Comparison of ENCODE assay signal across 11 cellular contexts in the genomic region with DNA sequence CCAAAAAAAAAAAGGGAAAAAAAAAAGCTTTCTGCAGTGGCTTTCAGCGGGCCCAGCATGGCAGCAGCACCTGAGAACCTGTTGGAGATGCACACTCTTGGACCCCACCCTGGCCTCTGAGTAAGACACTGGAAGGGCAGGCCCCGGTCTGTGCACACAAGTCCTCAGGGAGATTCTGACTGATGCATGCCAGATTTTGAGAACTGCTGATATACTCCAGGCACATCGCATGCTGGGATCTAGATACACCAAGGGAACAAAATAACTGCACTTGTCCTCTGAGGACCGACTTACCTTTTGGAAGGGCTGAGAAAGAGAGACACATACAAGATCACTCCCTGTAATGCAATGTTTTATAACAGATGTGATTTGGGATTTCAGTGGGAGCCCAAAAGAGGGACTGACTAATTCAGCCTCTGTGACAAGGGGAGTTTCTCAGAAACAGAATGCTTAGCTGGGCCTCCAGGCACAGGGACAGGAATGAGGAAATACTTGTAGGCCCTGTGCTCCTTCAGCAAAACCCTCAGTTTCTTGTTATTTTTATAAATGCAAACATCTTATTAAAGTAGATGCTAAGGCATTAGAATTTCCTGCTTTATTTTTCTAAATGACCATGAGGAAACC. TPM values are rescaled to one million over a fixed set of nuclear protein-coding genes. Genes with fewer than 3 reads are reported as not detected.
A peak's percentile ranks its signal among the peaks of the same experiment; 100 is the strongest.
DNase-seq lines count a peak whose midpoint lies in the region; ATAC-seq and TF ChIP-seq lines count a peak whose summit lies in the region.
"Had no signal": no experiment of that assay in that cellular context is flagged by ENCODE, and none has a peak within 500 bp of the region (broad histone marks: within the 10 kb centered on the region; RNA-seq: fewer than 3 reads in every experiment).

No MANE protein-coding gene starts in this region.

- 67 to 75% methylated on average over 4 of the region's 4 CpGs for WGBS in heart right ventricle, 2 donors

- H3K4me3 ChIP-seq in ascending aorta = no peak overlapping the region
- no peak overlapping the region for H3K4me3 ChIP-seq in heart right ventricle

- H3K4me1 Mint-ChIP-seq in activated CD8-positive, alpha-beta memory T cell treated with anti-CD3 and anti-CD28 coated beads, Interleukin-2, amount 10 ng/mL, durations not matched to agents 7 days and 5 days = no peaks in the 10 kb centered on the region

- H3K27ac Mint-ChIP-seq in activated CD8-positive, alpha-beta memory T cell treated with anti-CD3 and anti-CD28 coated beads, Interleukin-2, amount 10 ng/mL, durations not matched to agents 7 days and 5 days = no peak overlapping the region
- H3K27ac Mint-ChIP-seq: stimulated activated naive CD8-positive, alpha-beta T cell treated with anti-CD3 and anti-CD28 coated beads, Interleukin-15, Interleukin-2, amounts not matched to agents 100 ng/mL and 50 ng/mL, for 24 hours had no signal

- ATAC-seq in heart right ventricle (peak in 5 of 8 donors; percentile 26 to 74 (median 43)), GM19035 (IDR thresholded peaks at IDR 0.05; ENCODE audit: unreplicated experiment) (no peak)
- no peak for ATAC-seq in activated CD8-positive, alpha-beta memory T cell treated with anti-CD3 and anti-CD28 coated beads, Interleukin-2, amount 10 ng/mL, durations not matched to agents 7 days and 5 days
- ATAC-seq: activated T-cell treated with anti-CD3 and anti-CD28 coated beads, Interleukin-2, amount 50 U/mL, for 4 hours had no signal

- no peak for TF ChIP-seq CTCF in ascending aorta (IDR thresholded peaks at IDR 0.05)
- TF ChIP-seq CTCF in heart right ventricle (IDR thresholded peaks at IDR 0.05) = no peak

- intact Hi-C loops in ascending aorta (cut with DNase I) = loop anchor here (5.0 kb wide), 1 partner anchor 340 kb away; a partner anchor contains a TSS
- intact Hi-C loops in heart right ventricle (cut with DNase I) = loop anchor here in 6 of 10 donors (5.0 to 10.0 kb wide), 7 partner anchors 35 to 228 kb away; no protein-coding TSS in a partner anchor

- peaks cover 30% of the 10 kb centered on the region for H3K27me3 Mint-ChIP-seq in activated CD8-positive, alpha-beta memory T cell treated with anti-CD3 and anti-CD28 coated beads, Interleukin-2, amount 10 ng/mL, durations not matched to agents 7 days and 5 days

- H3K36me3 ChIP-seq in ascending aorta = no peaks in the 10 kb centered on the region
- peaks cover 0 to 4% (median 0%) of the 10 kb centered on the region in 9 donors for H3K36me3 ChIP-seq in heart right ventricle

- H3K27ac ChIP-seq in ascending aorta = peak overlapping the region; percentile 60 to 70
- peak overlapping the region in 4 of 10 donors; percentile 6 to 17 (median 12) for H3K27ac ChIP-seq in heart right ventricle

- CTCF ChIA-PET in activated CD8-positive, alpha-beta memory T cell treated with anti-CD3 and anti-CD28 coated beads, Interleukin-2, amount 10 ng/mL, durations not matched to agents 7 days and 5 days (lab: Charles Lee) = no interaction called here

- H3K9me3 ChIP-seq in ascending aorta (no peaks in the 10 kb centered on the region), heart right ventricle (no peaks in the 10 kb centered on the region)

- H3K27me3 ChIP-seq in ascending aorta (no peaks in the 10 kb centered on the region), heart right ventricle (no peaks in the 10 kb centered on the region)

- H3K4me1 ChIP-seq in ascending aorta (peaks cover 16 to 61% of the 10 kb centered on the region in 2 donors), heart right ventricle (peaks cover 0 to 36% (median 13%) of the 10 kb centered on the region in 9 donors)

- H3K36me3 Mint-ChIP-seq in activated CD8-positive, alpha-beta memory T cell treated with anti-CD3 and anti-CD28 coated beads, Interleukin-2, amount 10 ng/mL, durations not matched to agents 7 days and 5 days = no peaks in the 10 kb centered on the region

- H3K9me3 Mint-ChIP-seq in activated CD8-positive, alpha-beta memory T cell treated with anti-CD3 and anti-CD28 coated beads, Interleukin-2, amount 10 ng/mL, durations not matched to agents 7 days and 5 days (ENCODE audit: low read depth) = no peaks in the 10 kb centered on the region
- H3K9me3 Mint-ChIP-seq: activated T-cell treated with anti-CD3 and anti-CD28 coated beads, Interleukin-2, amount 50 U/mL, for 4 hours; stimulated activated naive CD8-positive, alpha-beta T cell treated with anti-CD3 and anti-CD28 coated beads, Interleukin-15, Interleukin-2, amounts not matched to agents 100 ng/mL and 50 ng/mL, for 24 hours had no signal

- no peak overlapping the region for H3K4me3 Mint-ChIP-seq in activated CD8-positive, alpha-beta memory T cell treated with anti-CD3 and anti-CD28 coated beads, Interleukin-2, amount 10 ng/mL, durations not matched to agents 7 days and 5 days
- H3K4me3 Mint-ChIP-seq: activated T-cell treated with anti-CD3 and anti-CD28 coated beads, Interleukin-2, amount 50 U/mL, for 4 hours; stimulated activated naive CD8-positive, alpha-beta T cell treated with anti-CD3 and anti-CD28 coated beads, Interleukin-15, Interleukin-2, amounts not matched to agents 100 ng/mL and 50 ng/mL, for 24 hours had no signal

- DNase-seq in AG08396 (ENCODE audit: low spot score) (peak; percentile 47), ascending aorta (ENCODE audit: low spot score in 2 of 2) (no peak), heart right ventricle (no peak), renal cortical epithelial cell (ENCODE audit: low read depth) (peak; percentile 58), globus pallidus (ENCODE audit: low spot score) (no peak), NOMO-1 treated with DMSO at 0.1 percent for 48 hours (lab: John Stamatoyannopoulos, UW; ENCODE audit: unreplicated experiment) (no peak)
- DNase-seq in activated CD8-positive, alpha-beta memory T cell treated with anti-CD3 and anti-CD28 coated beads, Interleukin-2, amount 10 ng/mL, durations not matched to agents 7 days and 5 days = no peak
- DNase-seq: ACHN; activated T-cell treated with anti-CD3 and anti-CD28 coated beads, Interleukin-2, amount 50 U/mL, for 4 hours had no signal

RNA-seq across cellular contexts. Expression of a gene that starts 8.2 kb away (rescaled TPM):
- total RNA-seq in ascending aorta (33.8 TPM), heart right ventricle (10 to 100 TPM in 5 of 10 donors, 1 to 10 TPM in 5; 5.0 to 13.5 (median 9.2) TPM), renal cortical epithelial cell (50.2 and 97.1 TPM in 2 replicates)
- polyA plus RNA-seq in heart right ventricle = 1 to 10 TPM; 1.9 to 4.2 TPM
- not detected for total RNA-seq in activated CD8-positive, alpha-beta memory T cell treated with anti-CD3 and anti-CD28 coated beads, Interleukin-2, amount 10 ng/mL, durations not matched to agents 7 days and 5 days

Comparison
In these comparisons a context has a peak if more than half of its experiments do, and no peak if none do; other contexts are left out.
1. DNase-seq: peak in AG08396 (single experiment) and renal cortical epithelial cell (single experiment); none in ascending aorta (0 of 2), heart right ventricle (0 of 2), activated CD8-positive, alpha-beta memory T cell treated with anti-CD3 and anti-CD28 coated beads, Interleukin-2, amount 10 ng/mL, durations not matched to agents 7 days and 5 days (single experiment), globus pallidus (single experiment) and NOMO-1 treated with DMSO at 0.1 percent for 48 hours (single experiment).
2. ATAC-seq: peak in heart right ventricle (5 of 8); none in GM19035 (single experiment) and activated CD8-positive, alpha-beta memory T cell treated with anti-CD3 and anti-CD28 coated beads, Interleukin-2, amount 10 ng/mL, durations not matched to agents 7 days and 5 days (single experiment).
3. RNA of a gene that starts 8.2 kb away (total RNA-seq): 50.2 to 97.1 TPM in renal cortical epithelial cell, 33.8 TPM in ascending aorta (single experiment) and 5.0 to 13.5 TPM in heart right ventricle; not detected in activated CD8-positive, alpha-beta memory T cell treated with anti-CD3 and anti-CD28 coated beads, Interleukin-2, amount 10 ng/mL, durations not matched to agents 7 days and 5 days; every median in the first group is over 4 times any median in the second.